ENCODE assay signal across 8 cellular contexts in genomic region chr3:129343643-129344360, GRCh38.
A peak's percentile ranks its signal among the peaks of the same experiment; 100 is the strongest.
DNase-seq lines count a peak whose midpoint lies in the region; TF ChIP-seq lines count a peak whose summit lies in the region.

No MANE protein-coding gene starts in this region.

- no peak overlapping the region for H3K4me3 Mint-ChIP-seq in type B pancreatic cell

- no peak overlapping the region for H3K27ac ChIP-seq in mesodermal cell (ENCODE audit: low read depth, low read length, severe bottlenecking)

- H3K4me3 ChIP-seq in mesodermal cell (ENCODE audit: extremely low read depth, insufficient read depth, low read length, poor library complexity, severe bottlenecking), result peak overlapping the region; percentile 16

- TF ChIP-seq CTCF in GM13976 (IDR thresholded peaks at IDR 0.05; ENCODE audit: borderline replicate concordance, control extremely low read depth, extremely low read depth, insufficient read depth, missing control alignments) (peak; percentile 79), type B pancreatic cell (conservative IDR thresholded peaks at IDR 0.05) (peak; percentile 54)

- H3K27ac Mint-ChIP-seq in type B pancreatic cell, result no peak overlapping the region

- no peaks in the 10 kb centered on the region for H3K9me3 ChIP-seq in mesodermal cell (ENCODE audit: control insufficient read depth, low read length)

- no peaks in the 10 kb centered on the region for H3K36me3 Mint-ChIP-seq in type B pancreatic cell

- H3K36me3 ChIP-seq in mesodermal cell (ENCODE audit: control insufficient read depth, insufficient read depth, low read length), result no peaks in the 10 kb centered on the region

- WGBS in mesodermal cell (ENCODE audit: insufficient coverage in 2 of 2), 2 experiments, result 14 to 16% methylated on average over 30 to 36 of the region's 39 CpGs

- in situ Hi-C loops in GM13976 (cut with MboI; ENCODE audit: low sequenced_read_pairs, unreplicated experiment), result no loop called here

- H3K4me1 Mint-ChIP-seq in type B pancreatic cell (ENCODE audit: unreplicated experiment), result peaks cover 4% of the 10 kb centered on the region

- no peaks in the 10 kb centered on the region for H3K9me3 Mint-ChIP-seq in type B pancreatic cell

- H3K27me3 Mint-ChIP-seq in type B pancreatic cell, result peaks cover 22% of the 10 kb centered on the region

- DNase-seq in GM13976 (ENCODE audit: low spot score), result peak; percentile 76
- peak; percentile 8 for DNase-seq in T-helper 9 cell
- peak; percentile 81 for DNase-seq in ecto neural progenitor cell (ENCODE audit: low spot score)
- no peak for DNase-seq in type B pancreatic cell (ENCODE audit: extremely low spot score, unreplicated experiment)
- no peak for DNase-seq in NCI-H2107 (lab: John Stamatoyannopoulos, UW)
- no peak for DNase-seq in epidermal melanocyte (ENCODE audit: insufficient read length, low spot score)
- no peak for DNase-seq in NCI-H774 (lab: John Stamatoyannopoulos, UW)

- peaks cover 5% of the 10 kb centered on the region for H3K4me1 ChIP-seq in mesodermal cell (ENCODE audit: control insufficient read depth, insufficient read depth, low read length, poor library complexity, severe bottlenecking)

Comparison
In these comparisons a context has a peak if more than half of its experiments do, and no peak if none do; other contexts are left out.
1. DNase-seq: peak in GM13976 (single experiment), T-helper 9 cell (single experiment) and ecto neural progenitor cell (single experiment); none in type B pancreatic cell (single experiment), NCI-H2107 (single experiment), epidermal melanocyte (single experiment) and NCI-H774 (single experiment).